In the genomic region with DNA sequence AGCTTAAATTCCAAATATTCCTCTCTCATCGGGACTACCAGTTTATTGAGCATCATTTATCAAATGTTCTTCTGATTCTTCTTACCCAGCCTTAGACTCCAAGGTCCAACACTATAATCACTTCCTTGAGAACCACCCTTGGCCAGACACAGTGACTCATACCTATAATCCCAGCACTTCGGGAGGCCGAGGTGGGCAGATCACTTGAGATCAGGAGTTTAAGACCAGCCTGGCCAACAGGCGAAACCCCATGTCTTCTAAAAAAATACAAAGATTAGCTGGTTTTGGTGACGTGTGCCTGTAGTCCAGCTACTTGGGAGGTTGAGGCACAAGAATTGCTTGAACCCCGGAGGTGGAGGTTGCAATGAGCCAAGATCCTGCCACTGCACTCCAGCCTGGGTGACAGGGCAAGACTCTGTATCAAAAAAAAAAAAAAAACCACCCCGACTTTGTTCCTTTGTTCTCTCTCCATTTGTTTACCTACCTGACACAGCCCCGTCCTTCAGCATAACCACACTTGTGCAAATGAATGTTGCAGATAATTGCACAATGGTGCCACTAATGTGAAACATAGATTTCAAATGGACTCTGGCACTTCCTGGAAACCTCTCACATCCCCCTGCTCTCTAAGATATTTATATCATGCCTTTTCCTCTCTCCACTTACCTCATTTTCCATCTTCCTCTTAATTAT, we compare ENCODE assay signal across 1 cellular context.
TF ChIP-seq lines count a peak whose summit lies in the region.

No MANE protein-coding gene starts in this region.

TF ChIP-seq in HCT116, 20 proteins besides CTCF, POLR2A, EP300 and RAD21 (continued from another document):
- TF ChIP-seq, protein P1, sequence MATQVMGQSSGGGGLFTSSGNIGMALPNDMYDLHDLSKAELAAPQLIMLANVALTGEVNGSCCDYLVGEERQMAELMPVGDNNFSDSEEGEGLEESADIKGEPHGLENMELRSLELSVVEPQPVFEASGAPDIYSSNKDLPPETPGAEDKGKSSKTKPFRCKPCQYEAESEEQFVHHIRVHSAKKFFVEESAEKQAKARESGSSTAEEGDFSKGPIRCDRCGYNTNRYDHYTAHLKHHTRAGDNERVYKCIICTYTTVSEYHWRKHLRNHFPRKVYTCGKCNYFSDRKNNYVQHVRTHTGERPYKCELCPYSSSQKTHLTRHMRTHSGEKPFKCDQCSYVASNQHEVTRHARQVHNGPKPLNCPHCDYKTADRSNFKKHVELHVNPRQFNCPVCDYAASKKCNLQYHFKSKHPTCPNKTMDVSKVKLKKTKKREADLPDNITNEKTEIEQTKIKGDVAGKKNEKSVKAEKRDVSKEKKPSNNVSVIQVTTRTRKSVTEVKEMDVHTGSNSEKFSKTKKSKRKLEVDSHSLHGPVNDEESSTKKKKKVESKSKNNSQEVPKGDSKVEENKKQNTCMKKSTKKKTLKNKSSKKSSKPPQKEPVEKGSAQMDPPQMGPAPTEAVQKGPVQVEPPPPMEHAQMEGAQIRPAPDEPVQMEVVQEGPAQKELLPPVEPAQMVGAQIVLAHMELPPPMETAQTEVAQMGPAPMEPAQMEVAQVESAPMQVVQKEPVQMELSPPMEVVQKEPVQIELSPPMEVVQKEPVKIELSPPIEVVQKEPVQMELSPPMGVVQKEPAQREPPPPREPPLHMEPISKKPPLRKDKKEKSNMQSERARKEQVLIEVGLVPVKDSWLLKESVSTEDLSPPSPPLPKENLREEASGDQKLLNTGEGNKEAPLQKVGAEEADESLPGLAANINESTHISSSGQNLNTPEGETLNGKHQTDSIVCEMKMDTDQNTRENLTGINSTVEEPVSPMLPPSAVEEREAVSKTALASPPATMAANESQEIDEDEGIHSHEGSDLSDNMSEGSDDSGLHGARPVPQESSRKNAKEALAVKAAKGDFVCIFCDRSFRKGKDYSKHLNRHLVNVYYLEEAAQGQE (IDR thresholded peaks at IDR 0.05; ENCODE audit: low read depth): no peak
- TF ChIP-seq EGR1 (IDR thresholded peaks at IDR 0.05; ENCODE audit: low read depth) (no peak), SP1 (IDR thresholded peaks at IDR 0.05; ENCODE audit: low read depth) (0 out of 2 replicates have a peak, but pooled peaks have one; percentile 11), CBX3 (IDR thresholded peaks at IDR 0.05; ENCODE audit: low read depth) (no peak; the same call in 1 of the 2 replicates)
